In genomic region chr18:9174302-9174701, GRCh38 we compare ENCODE assay signal across 16 cellular contexts. TPM values are rescaled to one million over a fixed set of nuclear protein-coding genes. Genes with fewer than 3 reads are reported as not detected.
A peak's percentile ranks its signal among the peaks of the same experiment; 100 is the strongest.
DNase-seq lines count a peak whose midpoint lies in the region; ATAC-seq and TF ChIP-seq lines count a peak whose summit lies in the region.
"Had no signal": no experiment of that assay in that cellular context is flagged by ENCODE, and none has a peak within 500 bp of the region (broad histone marks: within the 10 kb centered on the region; RNA-seq: fewer than 3 reads in every experiment).

No MANE protein-coding gene starts in this region.

- H3K27ac Mint-ChIP-seq in stimulated activated naive B cell treated with anti-CD40 and anti-IgM and Interleukin-4, amounts not matched to agents 10 μg/mL and 1 μg/mL and 100 μg/mL, for 72 hours: peak overlapping the region; percentile 20
- H3K27ac Mint-ChIP-seq: H9 had no signal

- H3K9me3 ChIP-seq in left ventricle myocardium inferior (replicated peaks): peaks cover 3% of the 10 kb centered on the region
- H3K9me3 ChIP-seq: ascending aorta had no signal

- H3K36me3 Mint-ChIP-seq in stimulated activated naive B cell treated with anti-CD40 and anti-IgM and Interleukin-4, amounts not matched to agents 10 μg/mL and 1 μg/mL and 100 μg/mL, for 72 hours: peaks cover 25 to 38% of the 10 kb centered on the region in 2 donors

- DNase-seq in Right ventricle myocardium inferior (ENCODE audit: missing footprints): no peak
- no peak for DNase-seq in left ventricle myocardium inferior
- DNase-seq in MV-4-11 (lab: John Stamatoyannopoulos, UW): peak; percentile 69
- no peak for DNase-seq in left ventricle myocardium superior
- no peak for DNase-seq in stimulated activated naive B cell treated with anti-CD40 and anti-IgM and Interleukin-4, amounts not matched to agents 10 μg/mL and 1 μg/mL and 100 μg/mL, for 72 hours
- DNase-seq in H7: no peak
- DNase-seq: activated naive CD4-positive, alpha-beta T cell treated with Interleukin-2 at 50 U/mL for 16 hours; foreskin fibroblast; H9; retina had no signal

- no peaks in the 10 kb centered on the region for H3K36me3 ChIP-seq in left ventricle myocardium inferior
- no peaks in the 10 kb centered on the region for H3K36me3 ChIP-seq in H7 (replicated peaks; ENCODE audit: control insufficient read depth, insufficient read depth, low read length)
- H3K36me3 ChIP-seq: ascending aorta had no signal

- peaks cover 4 to 7% of the 10 kb centered on the region in 2 donors for H3K9me3 Mint-ChIP-seq in stimulated activated naive B cell treated with anti-CD40 and anti-IgM and Interleukin-4, amounts not matched to agents 10 μg/mL and 1 μg/mL and 100 μg/mL, for 72 hours

- ATAC-seq in Right ventricle myocardium inferior (peak; percentile 19), left ventricle myocardium superior (peak; percentile 20), HG02885 (IDR thresholded peaks at IDR 0.05; ENCODE audit: poor library complexity, unreplicated experiment) (no peak), HG03139 (IDR thresholded peaks at IDR 0.05; ENCODE audit: unreplicated experiment) (no peak)
- ATAC-seq in stimulated activated naive B cell treated with anti-CD40 and anti-IgM and Interleukin-4, amounts not matched to agents 10 μg/mL and 1 μg/mL and 100 μg/mL, for 72 hours (replicated peaks): no peak

- TF ChIP-seq CTCF in left ventricle myocardium inferior (IDR thresholded peaks at IDR 0.05; ENCODE audit: borderline replicate concordance): no peak

- peaks cover 60% of the 10 kb centered on the region for H3K4me1 ChIP-seq in left ventricle myocardium inferior

- H3K4me1 Mint-ChIP-seq in stimulated activated naive B cell treated with anti-CD40 and anti-IgM and Interleukin-4, amounts not matched to agents 10 μg/mL and 1 μg/mL and 100 μg/mL, for 72 hours: peaks cover 36 to 63% of the 10 kb centered on the region in 2 donors

- H3K4me3 ChIP-seq in left ventricle myocardium inferior: no peak overlapping the region
- H3K4me3 ChIP-seq in H7 (ENCODE audit: insufficient read depth, low read depth, low read length): no peak overlapping the region
- H3K4me3 ChIP-seq: ascending aorta had no signal

- H3K27ac ChIP-seq in left ventricle myocardium inferior (replicated peaks): no peak overlapping the region
- H3K27ac ChIP-seq: ascending aorta, VCaP had no signal

- intact Hi-C loops in Right ventricle myocardium inferior (cut with DNase I): no loop called here
- intact Hi-C loops in left ventricle myocardium inferior (cut with micrococcal nuclease): no loop called here
- intact Hi-C loops in left ventricle myocardium superior (cut with micrococcal nuclease): no loop called here

- no peaks in the 10 kb centered on the region for H3K27me3 ChIP-seq in left ventricle myocardium inferior (ENCODE audit: low read depth)
- H3K27me3 ChIP-seq in H7 (ENCODE audit: control insufficient read depth, insufficient read depth, low read length): no peaks in the 10 kb centered on the region
- H3K27me3 ChIP-seq: ascending aorta had no signal

- H3K27me3 Mint-ChIP-seq in stimulated activated naive B cell treated with anti-CD40 and anti-IgM and Interleukin-4, amounts not matched to agents 10 μg/mL and 1 μg/mL and 100 μg/mL, for 72 hours: no peaks in the 10 kb centered on the region
- H3K27me3 Mint-ChIP-seq: IgD-negative memory B cell had no signal

- H3K4me3 Mint-ChIP-seq in stimulated activated naive B cell treated with anti-CD40 and anti-IgM and Interleukin-4, amounts not matched to agents 10 μg/mL and 1 μg/mL and 100 μg/mL, for 72 hours: no peak overlapping the region
- H3K4me3 Mint-ChIP-seq: H9, neural crest cell had no signal

RNA-seq across cellular contexts. Expression of gene ANKRD12, which starts 37.7 kb away (rescaled TPM):
- total RNA-seq in Right ventricle myocardium inferior (44.1 TPM), left ventricle myocardium inferior (49.3 TPM), left ventricle myocardium superior (46.1 TPM)
- 3.2 and 11.3 TPM in 2 replicates for total RNA-seq in H7 (2014; rRNA removed; shearing (Covaris generic))

Comparison
In these comparisons a context has a peak if more than half of its experiments do, and no peak if none do; other contexts are left out.
1. ATAC-seq: peak in Right ventricle myocardium inferior (single experiment) and left ventricle myocardium superior (single experiment); none in stimulated activated naive B cell treated with anti-CD40 and anti-IgM and Interleukin-4, amounts not matched to agents 10 μg/mL and 1 μg/mL and 100 μg/mL, for 72 hours (0 of 2), HG02885 (single experiment) and HG03139 (single experiment).